ENCODE assay signal across 16 cellular contexts in the genomic region with DNA sequence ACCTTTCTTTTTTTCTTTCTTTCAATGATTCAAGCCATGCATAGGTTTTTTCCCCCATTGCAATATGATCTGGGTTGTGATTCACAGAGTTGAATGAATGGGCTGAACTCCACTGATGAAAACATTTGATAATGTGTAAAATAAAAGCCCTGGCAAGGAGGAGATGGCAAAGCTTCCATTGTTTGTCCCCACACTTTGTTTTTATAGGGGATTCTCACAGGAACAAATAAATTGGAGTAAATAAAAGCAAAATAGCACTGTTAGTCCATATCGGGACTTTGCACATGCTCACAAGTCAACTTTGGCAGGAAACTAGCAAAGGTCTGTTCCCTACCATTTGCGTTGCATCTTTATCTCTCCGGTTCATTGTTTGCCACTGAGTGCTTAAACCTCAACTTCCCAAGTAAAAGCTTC. TPM values are rescaled to one million over a fixed set of nuclear protein-coding genes. Genes with fewer than 3 reads are reported as not detected.
DNase-seq lines count a peak whose midpoint lies in the region; ATAC-seq and TF ChIP-seq lines count a peak whose summit lies in the region.
"Had no signal": no experiment of that assay in that cellular context is flagged by ENCODE, and none has a peak within 500 bp of the region (broad histone marks: within the 10 kb centered on the region; RNA-seq: fewer than 3 reads in every experiment).

No MANE protein-coding gene starts in this region.

- H3K27me3 ChIP-seq in cardiac muscle cell (no peaks in the 10 kb centered on the region), right cardiac atrium (ENCODE audit: control insufficient read depth, insufficient read depth) (no peaks in the 10 kb centered on the region), stomach smooth muscle (ENCODE audit: control insufficient read depth in 1 of 2, insufficient read depth in 2 of 2, low read length in 2 of 2) (no peaks in the 10 kb centered on the region)
- H3K27me3 ChIP-seq: vagina had no signal

- DNase-seq in cardiac muscle cell (ENCODE audit: low read depth in 1 of 2, low spot score in 1 of 2) (peak in 1 of 2 donors; percentile 64), right cardiac atrium (no peak), RPMI7951 (ENCODE audit: low read depth) (peak; percentile 16), epithelial cell of esophagus (ENCODE audit: low read depth) (peak; percentile 40), HPDE6-E6E7 (ENCODE audit: extremely low spot score) (no peak), RWPE1 (ENCODE audit: low spot score) (no peak)
- DNase-seq: activated CD4-positive, alpha-beta T cell treated with anti-CD3 and anti-CD28 coated beads for 4 hours; activated naive CD8-positive, alpha-beta T cell treated with anti-CD3 and anti-CD28 coated beads, Interleukin-2, amount 50 U/mL, for 24 hours; activated T-cell treated with anti-CD3 and anti-CD28 coated beads, Interleukin-2, amount 50 U/mL, for 24 hours; CD8-positive, alpha-beta memory T cell; occipital lobe; small intestine; stimulated activated naive CD8-positive, alpha-beta T cell treated with anti-CD3 and anti-CD28 coated beads, Interleukin-15, amount 100 ng/mL, for 72 hours had no signal

- H3K4me3 ChIP-seq in cardiac muscle cell (no peak overlapping the region), right cardiac atrium (ENCODE audit: low read length) (no peak overlapping the region), epithelial cell of esophagus (ENCODE audit: low read length) (no peak overlapping the region), stomach smooth muscle (ENCODE audit: low read length in 2 of 2) (no peak overlapping the region)
- H3K4me3 ChIP-seq: vagina had no signal

- ATAC-seq in right cardiac atrium (no peak), HG02973 (IDR thresholded peaks at IDR 0.05; ENCODE audit: unreplicated experiment) (no peak)
- ATAC-seq: activated naive CD8-positive, alpha-beta T cell treated with anti-CD3 and anti-CD28 coated beads, Interleukin-2, amount 50 U/mL, for 24 hours; stimulated activated naive CD8-positive, alpha-beta T cell treated with anti-CD3 and anti-CD28 coated beads, Interleukin-15, amount 100 ng/mL, for 72 hours had no signal

- H3K27ac ChIP-seq in cardiac muscle cell = peak overlapping the region; percentile 95
- H3K27ac ChIP-seq in right cardiac atrium (ENCODE audit: low read length) = no peak overlapping the region
- H3K27ac ChIP-seq in stomach smooth muscle (ENCODE audit: low read length) = peak overlapping the region; percentile 6
- H3K27ac ChIP-seq in RWPE1 = no peak overlapping the region
- H3K27ac ChIP-seq: vagina had no signal

- TF ChIP-seq CTCF in cardiac muscle cell (IDR thresholded peaks at IDR 0.05; ENCODE audit: low read depth, low read length) (no peak), epithelial cell of esophagus (IDR thresholded peaks at IDR 0.05; ENCODE audit: insufficient read depth, low read depth, low read length, missing control alignments) (no peak), RWPE1 (conservative IDR thresholded peaks at IDR 0.05; ENCODE audit: low read depth) (no peak)

- H3K36me3 ChIP-seq in cardiac muscle cell (peaks cover 9% of the 10 kb centered on the region), stomach smooth muscle (ENCODE audit: control insufficient read depth in 2 of 2, insufficient read depth in 2 of 2, low read length in 2 of 2) (peaks cover 0 to 23% of the 10 kb centered on the region in 2 donors)
- H3K36me3 ChIP-seq: vagina had no signal

- intact Hi-C loops in right cardiac atrium (cut with DNase I) = loop anchor here in 3 of 4 donors (10.0 kb wide), 1 partner anchor 56 kb away; a partner anchor contains a TSS

- 27% methylated on average over 3 of the region's 3 CpGs for WGBS in right cardiac atrium

- CTCF ChIA-PET in RWPE1 (lab: Yijun Ruan, JAX) = interaction anchor here (0.7 kb wide), 1 partner anchor 499 kb away, joined by 4 read pairs; no protein-coding TSS in a partner anchor

- H3K9me3 ChIP-seq in cardiac muscle cell (ENCODE audit: low read depth) (no peaks in the 10 kb centered on the region), right cardiac atrium (ENCODE audit: control insufficient read depth, low read length) (no peaks in the 10 kb centered on the region), stomach smooth muscle (ENCODE audit: control insufficient read depth in 2 of 2, low read length in 2 of 2) (no peaks in the 10 kb centered on the region)
- H3K9me3 ChIP-seq: vagina had no signal

- POLR2A ChIA-PET in RWPE1 (lab: Yijun Ruan, JAX; ENCODE audit: low non-redundant PET) = no interaction called here

- H3K4me1 ChIP-seq in cardiac muscle cell (ENCODE audit: low read depth) = peaks cover 65% of the 10 kb centered on the region
- H3K4me1 ChIP-seq in right cardiac atrium (ENCODE audit: control insufficient read depth, insufficient read depth, low read length) = peaks cover 13% of the 10 kb centered on the region
- H3K4me1 ChIP-seq in stomach smooth muscle (ENCODE audit: control insufficient read depth, insufficient read depth, low read length) = peaks cover 42% of the 10 kb centered on the region

- H3K9ac ChIP-seq in stomach smooth muscle (ENCODE audit: low read length in 2 of 2) = no peak overlapping the region

RNA-seq across cellular contexts. Expression of a gene that starts 55.7 kb away (rescaled TPM):
- total RNA-seq in cardiac muscle cell (92.6 and 115 TPM in 2 replicates), right cardiac atrium (10 to 100 TPM; 20.4 to 41.2 (median 33.6) TPM)
- polyA plus RNA-seq in cardiac muscle cell (121 and 149 TPM in 2 replicates), right cardiac atrium (16.9 TPM)
- total RNA-seq in RPMI7951 (2014; rRNA removed; shearing (Covaris generic)) = 5.2 and 6.2 TPM in 2 replicates
- total RNA-seq: CD8-positive, alpha-beta memory T cell had no signal
- polyA plus RNA-seq: CD8-positive, alpha-beta memory T cell had no signal

Comparison
In these comparisons a context has a peak if more than half of its experiments do, and no peak if none do; other contexts are left out.
1. H3K27ac ChIP-seq: peak in cardiac muscle cell (single experiment) and stomach smooth muscle (single experiment); none in right cardiac atrium (single experiment) and RWPE1 (single experiment).
2. DNase-seq: peak in RPMI7951 (single experiment) and epithelial cell of esophagus (single experiment); none in right cardiac atrium (0 of 3), HPDE6-E6E7 (single experiment) and RWPE1 (single experiment).